In the genomic region with DNA sequence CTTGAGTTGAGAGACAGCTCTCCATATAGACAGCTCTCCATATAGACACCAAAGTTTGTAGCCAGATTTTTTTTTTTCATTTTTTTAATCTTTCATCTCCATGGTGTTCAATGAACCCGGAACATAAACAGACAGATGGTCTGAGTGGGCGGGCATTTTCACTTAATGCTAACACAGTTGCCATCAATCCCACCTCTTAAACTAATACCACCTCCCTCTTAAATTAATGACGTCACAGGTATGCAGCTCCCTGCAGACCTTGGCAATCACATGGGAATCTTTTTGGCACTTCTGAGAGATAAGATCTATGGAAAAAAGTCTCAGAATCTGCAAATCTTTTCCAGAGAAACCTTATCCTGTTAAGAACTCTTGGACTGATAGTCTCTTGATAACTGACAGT, we compare ENCODE assay signal across 1 cellular context.
TF ChIP-seq lines count a peak whose summit lies in the region.

No MANE protein-coding gene starts in this region.

TF ChIP-seq in WTC11, 78 proteins besides CTCF, POLR2A, EP300 and RAD21 (continued from another document):
- TF ChIP-seq ZBTB43 (CRISPR knock-in tag; IDR thresholded peaks at IDR 0.05) (no peak), ATF1 (CRISPR knock-in tag; IDR thresholded peaks at IDR 0.05) (no peak)
